ENCODE assay signal across 8 cellular contexts in the genomic region with DNA sequence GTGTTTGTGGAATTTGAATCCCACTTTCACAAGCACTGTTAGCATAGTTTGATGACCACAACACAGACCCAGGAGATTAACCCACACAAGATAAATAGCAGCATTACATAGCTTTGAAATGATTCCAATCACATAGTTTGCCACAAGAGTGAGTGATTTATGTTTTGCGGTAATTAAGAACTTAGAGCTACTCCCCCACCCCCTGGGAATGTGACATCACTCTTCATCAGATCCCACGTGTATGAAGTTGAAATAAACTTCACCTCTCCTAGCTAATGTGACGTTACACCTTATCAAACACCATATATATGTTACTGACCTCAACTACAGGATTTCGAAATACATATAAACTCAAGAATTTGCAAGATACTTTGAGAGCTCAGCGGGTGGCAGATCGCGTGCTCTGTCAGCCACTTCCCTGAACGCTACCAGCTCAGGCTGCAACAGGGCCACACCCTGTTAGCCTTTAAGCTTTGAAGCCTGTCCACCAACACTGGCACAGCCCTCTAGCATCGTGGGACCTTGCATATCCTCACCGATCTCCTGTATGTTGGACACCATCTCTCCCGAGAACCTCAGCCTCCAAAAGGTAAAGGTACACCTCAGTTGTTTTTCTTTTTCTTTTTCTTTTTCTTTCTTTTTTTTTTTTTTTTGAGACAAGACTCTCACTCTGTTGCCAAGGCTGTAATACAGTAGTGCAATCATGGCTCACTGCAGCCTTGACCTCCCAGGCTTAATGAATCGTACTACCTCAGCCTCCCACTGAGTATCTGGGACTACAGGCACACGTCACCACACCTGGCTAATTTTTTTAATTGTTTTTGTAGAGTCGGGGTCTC. TPM values are rescaled to one million over a fixed set of nuclear protein-coding genes. Genes with fewer than 3 reads are reported as not detected.
DNase-seq lines count a peak whose midpoint lies in the region; ATAC-seq and TF ChIP-seq lines count a peak whose summit lies in the region.

No MANE protein-coding gene starts in this region.

- H3K4me1 ChIP-seq in Caco-2: peaks cover 4% of the 10 kb centered on the region; the same call in 1 of the 2 replicates

- BruUV-seq in Caco-2 (replicated peaks; lab: Mats Ljungman, UMichigan): no TSS peak

- H3K4me3 ChIP-seq in Caco-2 (ENCODE audit: low read depth, low read length): peak overlapping the region; percentile 14; the same call in 1 of the 2 replicates
- no peak overlapping the region for H3K4me3 ChIP-seq in kidney epithelial cell (ENCODE audit: low read depth, low read length)

- DNase-seq in Caco-2 (no peak), kidney epithelial cell (ENCODE audit: low read depth) (peak; percentile 84), NCI-H1092 treated with DMSO at 0.1 percent for 48 hours (lab: John Stamatoyannopoulos, UW) (no peak), NCI-H1092 (lab: John Stamatoyannopoulos, UW) (no peak), NCI-H774 (lab: John Stamatoyannopoulos, UW) (no peak)
- DNase-seq in activated CD4-positive, alpha-beta memory T cell treated with anti-CD3 and anti-CD28 coated beads for 36 hours: peak; percentile 16

- H3K36me3 Mint-ChIP-seq in Caco-2 (ENCODE audit: insufficient read depth, unreplicated experiment): no peaks in the 10 kb centered on the region
- no peaks in the 10 kb centered on the region for H3K36me3 Mint-ChIP-seq in IgD-negative memory B cell
- H3K36me3 Mint-ChIP-seq in activated CD4-positive, alpha-beta memory T cell treated with anti-CD3 and anti-CD28 coated beads for 36 hours: no peaks in the 10 kb centered on the region

- H3K4me3 Mint-ChIP-seq in Caco-2 (ENCODE audit: unreplicated experiment) (peak overlapping the region; percentile 78), IgD-negative memory B cell (peak overlapping the region; percentile 21 to 85 (median 58))
- H3K4me3 Mint-ChIP-seq in activated CD4-positive, alpha-beta memory T cell treated with anti-CD3 and anti-CD28 coated beads for 36 hours: peak overlapping the region; percentile 45

- H3K9me3 ChIP-seq in Caco-2: no peaks in the 10 kb centered on the region

- ATAC-seq in HG03139 (IDR thresholded peaks at IDR 0.05; ENCODE audit: unreplicated experiment): no peak

- H3K27ac Mint-ChIP-seq in Caco-2 (ENCODE audit: unreplicated experiment) (no peak overlapping the region), IgD-negative memory B cell (peak overlapping the region in 1 of 3 donors; percentile 57)
- peak overlapping the region; percentile 78 for H3K27ac Mint-ChIP-seq in activated CD4-positive, alpha-beta memory T cell treated with anti-CD3 and anti-CD28 coated beads for 36 hours

- no peaks in the 10 kb centered on the region for H3K9me3 Mint-ChIP-seq in Caco-2 (ENCODE audit: unreplicated experiment)
- no peaks in the 10 kb centered on the region for H3K9me3 Mint-ChIP-seq in IgD-negative memory B cell
- H3K9me3 Mint-ChIP-seq in activated CD4-positive, alpha-beta memory T cell treated with anti-CD3 and anti-CD28 coated beads for 36 hours: no peaks in the 10 kb centered on the region

- TF ChIP-seq CTCF in Caco-2 (IDR thresholded peaks at IDR 0.05; ENCODE audit: insufficient read depth in 1 of 2, low read depth in 1 of 2, low read length in 1 of 2, severe bottlenecking in 1 of 2, unreplicated experiment in 1 of 2) (no peak), kidney epithelial cell (IDR thresholded peaks at IDR 0.05; ENCODE audit: insufficient read depth, low read length, poor library complexity, severe bottlenecking) (no peak)

- intact Hi-C loops in Caco-2 (cut with micrococcal nuclease; ENCODE audit: unreplicated experiment): no loop called here
- intact Hi-C loops in activated CD4-positive, alpha-beta memory T cell treated with anti-CD3 and anti-CD28 coated beads for 36 hours (cut with micrococcal nuclease): loop anchor here (2.0 to 10.0 kb wide), 5 partner anchors 363 to 1449 kb away; a partner anchor contains a TSS

- CTCF ChIA-PET in Caco-2 (lab: Charles Lee): no interaction called here
- CTCF ChIA-PET in activated CD4-positive, alpha-beta memory T cell treated with anti-CD3 and anti-CD28 coated beads for 36 hours (lab: Charles Lee): interaction anchor here (1.1 kb wide), 1 partner anchor 45 kb away, joined by 6 read pairs; no protein-coding TSS in a partner anchor

- H3K27me3 ChIP-seq in Caco-2 (replicated peaks; ENCODE audit: control insufficient read depth, insufficient read depth, low read length) (no peaks in the 10 kb centered on the region), kidney epithelial cell (ENCODE audit: control insufficient read depth, insufficient read depth, low read length) (no peaks in the 10 kb centered on the region)

- peaks cover 7% of the 10 kb centered on the region for H3K27me3 Mint-ChIP-seq in Caco-2 (ENCODE audit: insufficient read depth, unreplicated experiment)
- peaks cover 1% of the 10 kb centered on the region for H3K27me3 Mint-ChIP-seq in IgD-negative memory B cell
- peaks cover 7% of the 10 kb centered on the region for H3K27me3 Mint-ChIP-seq in activated CD4-positive, alpha-beta memory T cell treated with anti-CD3 and anti-CD28 coated beads for 36 hours

- H3K4me1 Mint-ChIP-seq in Caco-2 (ENCODE audit: low read depth, unreplicated experiment) (peaks cover 8% of the 10 kb centered on the region), IgD-negative memory B cell (peaks cover 9 to 16% (median 15%) of the 10 kb centered on the region in 3 donors)
- H3K4me1 Mint-ChIP-seq in activated CD4-positive, alpha-beta memory T cell treated with anti-CD3 and anti-CD28 coated beads for 36 hours (ENCODE audit: low read depth): peaks cover 31% of the 10 kb centered on the region

- H3K36me3 ChIP-seq in Caco-2 (ENCODE audit: control insufficient read depth, insufficient read depth, low read length): no peaks in the 10 kb centered on the region
- no peaks in the 10 kb centered on the region for H3K36me3 ChIP-seq in kidney epithelial cell (ENCODE audit: control insufficient read depth, insufficient read depth, low read length)

- POLR2A ChIA-PET in Caco-2 (lab: Charles Lee): no interaction called here
- POLR2A ChIA-PET in activated CD4-positive, alpha-beta memory T cell treated with anti-CD3 and anti-CD28 coated beads for 36 hours (lab: Charles Lee): interaction anchor here (0.6 to 1.3 kb wide), 2 partner anchors 13 to 1001 kb away, joined by 3 read pairs; no protein-coding TSS in a partner anchor

RNA-seq across cellular contexts. Expression of a gene that starts 1.8 kb away (rescaled TPM):
- total RNA-seq in Caco-2 (2022): 10.9 and 14.0 TPM in 2 replicates
- 17.5 TPM for polyA plus RNA-seq in IgD-negative memory B cell
- total RNA-seq in activated CD4-positive, alpha-beta memory T cell treated with anti-CD3 and anti-CD28 coated beads for 36 hours: 10 to 100 TPM; 38.6 to 41.6 TPM
- total RNA-seq in kidney epithelial cell: 18.2 and 21.8 TPM in 2 replicates

Comparison
In these comparisons a context has a peak if more than half of its experiments do, and no peak if none do; other contexts are left out.
1. DNase-seq: peak in activated CD4-positive, alpha-beta memory T cell treated with anti-CD3 and anti-CD28 coated beads for 36 hours (single experiment) and kidney epithelial cell (single experiment); none in Caco-2 (0 of 2), NCI-H1092 treated with DMSO at 0.1 percent for 48 hours (single experiment), NCI-H1092 (single experiment) and NCI-H774 (single experiment).
2. Peak in every context shown above with its lines, with median percentiles within 50 percentile points of each other: H3K4me3 Mint-ChIP-seq.